In genomic region chr6:110475255-110475654, GRCh38 we compare ENCODE assay signal across 11 cellular contexts. TPM values are rescaled to one million over a fixed set of nuclear protein-coding genes. Genes with fewer than 3 reads are reported as not detected.
A peak's percentile ranks its signal among the peaks of the same experiment; 100 is the strongest.
DNase-seq lines count a peak whose midpoint lies in the region; ATAC-seq and TF ChIP-seq lines count a peak whose summit lies in the region.
"Had no signal": no experiment of that assay in that cellular context is flagged by ENCODE, and none has a peak within 500 bp of the region (broad histone marks: within the 10 kb centered on the region; RNA-seq: fewer than 3 reads in every experiment).

No MANE protein-coding gene starts in this region.

- DNase-seq in CD4-positive, alpha-beta memory T cell = no peak
- DNase-seq in NAMALWA (ENCODE audit: low spot score) (peak; percentile 7), naive B cell (peak; percentile 33), NCI-H2171 treated with DMSO at 0.1 percent for 48 hours (lab: John Stamatoyannopoulos, UW) (no peak), T1000 (lab: John Stamatoyannopoulos, UW) (no peak), MCF 10A (ENCODE audit: unreplicated experiment) (no peak)
- DNase-seq in activated naive CD8-positive, alpha-beta T cell treated with anti-CD3 and anti-CD28 coated beads, Interleukin-2, amount 50 U/mL, for 24 hours = no peak
- DNase-seq: DMS79, left colon, NCI-H1092 treated with DMSO at 0.1 percent for 48 hours had no signal

- H3K36me3 ChIP-seq in CD4-positive, alpha-beta memory T cell (ENCODE audit: insufficient read depth, low read length) = no peaks in the 10 kb centered on the region

- no peak overlapping the region for H3K27ac ChIP-seq in CD4-positive, alpha-beta memory T cell (ENCODE audit: low read depth, low read length)

- H3K27me3 Mint-ChIP-seq in CD4-positive, alpha-beta memory T cell = peaks cover 16 to 47% of the 10 kb centered on the region in 2 donors
- H3K27me3 Mint-ChIP-seq in activated naive CD8-positive, alpha-beta T cell treated with anti-CD3 and anti-CD28 coated beads, Interleukin-2, amount 50 U/mL, for 24 hours = peaks cover 36% of the 10 kb centered on the region
- H3K27me3 Mint-ChIP-seq in naive B cell = peaks cover 16 to 28% (median 25%) of the 10 kb centered on the region in 3 donors
- H3K27me3 Mint-ChIP-seq in MCF 10A (ENCODE audit: insufficient read depth, unreplicated experiment) = peaks cover 8% of the 10 kb centered on the region

- intact Hi-C loops in CD4-positive, alpha-beta memory T cell (cut with micrococcal nuclease) = no loop called here
- intact Hi-C loops in MCF 10A (cut with micrococcal nuclease) = no loop called here

- ATAC-seq in activated naive CD8-positive, alpha-beta T cell treated with anti-CD3 and anti-CD28 coated beads, Interleukin-2, amount 50 U/mL, for 24 hours = peak; percentile 18
- ATAC-seq in naive B cell (ENCODE audit: low read depth in 2 of 2) = peak; percentile 83 to 88
- ATAC-seq in GM21526 (IDR thresholded peaks at IDR 0.05; ENCODE audit: low FRiP score, unreplicated experiment) = no peak
- ATAC-seq: left colon had no signal

- no peaks in the 10 kb centered on the region for H3K36me3 Mint-ChIP-seq in CD4-positive, alpha-beta memory T cell
- no peaks in the 10 kb centered on the region for H3K36me3 Mint-ChIP-seq in activated naive CD8-positive, alpha-beta T cell treated with anti-CD3 and anti-CD28 coated beads, Interleukin-2, amount 50 U/mL, for 24 hours (ENCODE audit: low read depth)
- H3K36me3 Mint-ChIP-seq in naive B cell (no peaks in the 10 kb centered on the region), MCF 10A (ENCODE audit: insufficient read depth, unreplicated experiment) (no peaks in the 10 kb centered on the region)

- H3K4me3 Mint-ChIP-seq in CD4-positive, alpha-beta memory T cell = peak overlapping the region in 7 of 8 donors; percentile 33 to 77 (median 55)
- peak overlapping the region; percentile 61 for H3K4me3 Mint-ChIP-seq in activated naive CD8-positive, alpha-beta T cell treated with anti-CD3 and anti-CD28 coated beads, Interleukin-2, amount 50 U/mL, for 24 hours
- H3K4me3 Mint-ChIP-seq in naive B cell (peak overlapping the region; percentile 83 to 92 (median 87)), MCF 10A (ENCODE audit: unreplicated experiment) (no peak overlapping the region)

- H3K27ac Mint-ChIP-seq in CD4-positive, alpha-beta memory T cell = no peak overlapping the region
- no peak overlapping the region for H3K27ac Mint-ChIP-seq in activated naive CD8-positive, alpha-beta T cell treated with anti-CD3 and anti-CD28 coated beads, Interleukin-2, amount 50 U/mL, for 24 hours
- H3K27ac Mint-ChIP-seq in naive B cell (peak overlapping the region in 3 of 6 donors; percentile 4 to 47 (median 21)), MCF 10A (ENCODE audit: low read depth, unreplicated experiment) (no peak overlapping the region)

- peaks cover 8% of the 10 kb centered on the region for H3K4me1 ChIP-seq in CD4-positive, alpha-beta memory T cell (ENCODE audit: insufficient read depth, low read length)

- POLR2A ChIA-PET in CD4-positive, alpha-beta memory T cell (lab: Charles Lee; ENCODE audit: partially characterized antibody) = no interaction called here
- POLR2A ChIA-PET in MCF 10A (lab: Yijun Ruan, JAX) = interaction anchor here (0.6 kb wide), 1 partner anchor 9 kb away, joined by 3 read pairs; no protein-coding TSS in a partner anchor

- no peak overlapping the region for H3K4me3 ChIP-seq in CD4-positive, alpha-beta memory T cell (ENCODE audit: low read length in 2 of 2)

- H3K4me1 Mint-ChIP-seq in CD4-positive, alpha-beta memory T cell = peaks cover 8 to 16% (median 12%) of the 10 kb centered on the region in 4 donors
- H3K4me1 Mint-ChIP-seq in activated naive CD8-positive, alpha-beta T cell treated with anti-CD3 and anti-CD28 coated beads, Interleukin-2, amount 50 U/mL, for 24 hours = peaks cover 7% of the 10 kb centered on the region
- peaks cover 12 to 15% (median 15%) of the 10 kb centered on the region in 3 donors for H3K4me1 Mint-ChIP-seq in naive B cell
- no peaks in the 10 kb centered on the region for H3K4me1 Mint-ChIP-seq in MCF 10A (ENCODE audit: insufficient read depth, unreplicated experiment)

- peaks cover 6% of the 10 kb centered on the region for H3K27me3 ChIP-seq in CD4-positive, alpha-beta memory T cell (ENCODE audit: insufficient read depth, low read length)

- peaks cover 0 to 4% (median under 1%) of the 10 kb centered on the region in 8 donors for H3K9me3 Mint-ChIP-seq in CD4-positive, alpha-beta memory T cell
- H3K9me3 Mint-ChIP-seq in activated naive CD8-positive, alpha-beta T cell treated with anti-CD3 and anti-CD28 coated beads, Interleukin-2, amount 50 U/mL, for 24 hours = no peaks in the 10 kb centered on the region
- H3K9me3 Mint-ChIP-seq in naive B cell (peaks cover 0 to 2% (median 0%) of the 10 kb centered on the region in 7 donors), MCF 10A (ENCODE audit: unreplicated experiment) (no peaks in the 10 kb centered on the region)

- no peak for TF ChIP-seq CTCF in MCF 10A (IDR thresholded peaks at IDR 0.05; ENCODE audit: unreplicated experiment)

- no TSS peak for BruUV-seq in MCF 10A (replicated peaks; lab: Mats Ljungman, UMichigan)

- CTCF ChIA-PET in CD4-positive, alpha-beta memory T cell (lab: Charles Lee; ENCODE audit: partially characterized antibody) = no interaction called here
- CTCF ChIA-PET in MCF 10A (lab: Yijun Ruan, JAX) = no interaction called here

- no peaks in the 10 kb centered on the region for H3K9me3 ChIP-seq in CD4-positive, alpha-beta memory T cell (ENCODE audit: control insufficient read depth in 1 of 2, low read length in 2 of 2)

RNA-seq across cellular contexts. Expression of gene SLC22A16, which starts 1.2 kb away (rescaled TPM):
- not detected for total RNA-seq in CD4-positive, alpha-beta memory T cell
- not detected for polyA plus RNA-seq in CD4-positive, alpha-beta memory T cell
- polyA plus RNA-seq in naive B cell (ENCODE audit: low read depth in 6 of 6) = not detected
- not detected in 2 replicates for total RNA-seq in MCF 10A (2022)
- total RNA-seq: left colon had no signal

RNA-seq across cellular contexts. Expression of gene DDO, which starts 59.9 kb away (rescaled TPM):
- not detected for total RNA-seq in CD4-positive, alpha-beta memory T cell
- not detected for polyA plus RNA-seq in CD4-positive, alpha-beta memory T cell
- not detected for polyA plus RNA-seq in naive B cell (ENCODE audit: low read depth in 6 of 6)
- total RNA-seq in MCF 10A (2022) = not detected in 2 replicates

Comparison
In these comparisons a context has a peak if more than half of its experiments do, and no peak if none do; other contexts are left out.
1. DNase-seq: peak in NAMALWA (single experiment) and naive B cell (single experiment); none in CD4-positive, alpha-beta memory T cell (0 of 5), activated naive CD8-positive, alpha-beta T cell treated with anti-CD3 and anti-CD28 coated beads, Interleukin-2, amount 50 U/mL, for 24 hours (single experiment), NCI-H2171 treated with DMSO at 0.1 percent for 48 hours (single experiment), T1000 (single experiment) and MCF 10A (single experiment).